24 cellular contexts compared by ENCODE assay signal in genomic region chr11:117696489-117696888, GRCh38.
DNase-seq lines count a peak whose midpoint lies in the region; TF ChIP-seq lines count a peak whose summit lies in the region.
"Had no signal": no experiment of that assay in that cellular context is flagged by ENCODE, and none has a peak within 500 bp of the region (broad histone marks: within the 10 kb centered on the region; RNA-seq: fewer than 3 reads in every experiment).

No MANE protein-coding gene starts in this region.

- DNase-seq in NCI-H510A treated with DMSO at 0.1 percent for 48 hours (lab: John Stamatoyannopoulos, UW) (peak; percentile 53), NCI-H510A (lab: John Stamatoyannopoulos, UW) (no peak), NCI-H2081 treated with DMSO at 0.1 percent for 48 hours (lab: John Stamatoyannopoulos, UW) (peak; percentile 52), NCI-H82 treated with DMSO at 0.1 percent for 48 hours (lab: John Stamatoyannopoulos, UW; ENCODE audit: unreplicated experiment) (peak; percentile 21), GM13976 (ENCODE audit: low spot score) (no peak), RKO (ENCODE audit: low spot score) (no peak), activated gamma-delta T cell (lab: John Stamatoyannopoulos, UW) (no peak), SHP77 treated with DMSO at 0.1 percent for 48 hours (lab: John Stamatoyannopoulos, UW) (no peak)
- DNase-seq: activated CD4-positive, alpha-beta T cell treated with anti-CD3 and anti-CD28 coated beads, Interleukin-2, amount 50 U/mL, for 4 hours; activated CD8-positive, alpha-beta memory T cell treated with anti-CD3 and anti-CD28 coated beads, Interleukin-2, amount 10 ng/mL, durations not matched to agents 7 days and 5 days; activated naive CD4-positive, alpha-beta T cell treated with Interleukin-2 at 50 U/mL for 16 hours; activated T-cell treated with anti-CD3 and anti-CD28 coated beads, Interleukin-2, amount 50 U/mL, for 48 hours; caudate nucleus; effector CD8-positive, alpha-beta T cell; hypothalamus; immature natural killer cell; KG1; left colon; NCI-H1105 treated with DMSO at 0.1 percent for 48 hours; NCI-H2171; nephron progenitor cell; pancreas; T-helper 1 cell; trophoblast cell had no signal

- in situ Hi-C loops in GM13976 (cut with MboI; ENCODE audit: low sequenced_read_pairs, unreplicated experiment) = no loop called here

- TF ChIP-seq CTCF in GM13976 (IDR thresholded peaks at IDR 0.05; ENCODE audit: borderline replicate concordance, control extremely low read depth, extremely low read depth, insufficient read depth, missing control alignments) = no peak

Comparison
In these comparisons a context has a peak if more than half of its experiments do, and no peak if none do; other contexts are left out.
1. DNase-seq: peak in NCI-H510A treated with DMSO at 0.1 percent for 48 hours (single experiment), NCI-H2081 treated with DMSO at 0.1 percent for 48 hours (single experiment) and NCI-H82 treated with DMSO at 0.1 percent for 48 hours (single experiment); none in NCI-H510A (single experiment), GM13976 (single experiment), RKO (single experiment), activated gamma-delta T cell (single experiment) and SHP77 treated with DMSO at 0.1 percent for 48 hours (single experiment).